Comparison of ENCODE assay signal across 30 cellular contexts in genomic region chr3:56052219-56052618, GRCh38.
"Had no signal": no experiment of that assay in that cellular context is flagged by ENCODE, and none has a peak within 500 bp of the region (broad histone marks: within the 10 kb centered on the region; RNA-seq: fewer than 3 reads in every experiment).

No MANE protein-coding gene starts in this region.

- H3K9ac ChIP-seq: SK-N-SH had no signal

- H3K27ac ChIP-seq: PC-9, SJSA1 had no signal

- H3K4me3 ChIP-seq: PC-9, SJSA1 had no signal

- H3K4me2 ChIP-seq: PC-9, SK-N-SH had no signal

- H3K9me3 ChIP-seq: SJSA1, SK-N-SH had no signal

- H3K27me3 Mint-ChIP-seq: activated CD4-positive, alpha-beta memory T cell treated with anti-CD3 and anti-CD28 coated beads for 36 hours; activated CD4-positive, alpha-beta T cell treated with anti-CD3 and anti-CD28 coated beads, Interleukin-2, amount 10 ng/mL, durations not matched to agents 7 days and 5 days; activated naive CD4-positive, alpha-beta T cell treated with anti-CD3 and anti-CD28 coated beads, Interleukin-2, amount 10 ng/mL, durations not matched to agents 7 days and 5 days; brain had no signal

- H3K27me3 ChIP-seq: SJSA1 had no signal

- H3K4me1 Mint-ChIP-seq: activated CD4-positive, alpha-beta T cell treated with anti-CD3 and anti-CD28 coated beads, Interleukin-2, amount 10 ng/mL, durations not matched to agents 7 days and 5 days; activated naive CD4-positive, alpha-beta T cell treated with anti-CD3 and anti-CD28 coated beads, Interleukin-2, amount 10 ng/mL, durations not matched to agents 7 days and 5 days; activated naive CD8-positive, alpha-beta T cell treated with anti-CD3 and anti-CD28 coated beads, Interleukin-2, amount 50 U/mL, for 24 hours; IgD-negative memory B cell had no signal

- H3K4me1 ChIP-seq: SJSA1 had no signal

- H3K36me3 ChIP-seq: SJSA1 had no signal

- H3K36me3 Mint-ChIP-seq: activated CD4-positive, alpha-beta memory T cell treated with anti-CD3 and anti-CD28 coated beads for 36 hours; activated naive CD4-positive, alpha-beta T cell treated with anti-CD3 and anti-CD28 coated beads, Interleukin-2, amount 10 ng/mL, durations not matched to agents 7 days and 5 days; activated naive CD8-positive, alpha-beta T cell; brain; IgD-negative memory B cell had no signal

- H2AFZ ChIP-seq: PC-9 had no signal

- H3K9me3 Mint-ChIP-seq: activated CD4-positive, alpha-beta memory T cell treated with anti-CD3 and anti-CD28 coated beads for 36 hours; activated CD4-positive, alpha-beta T cell treated with anti-CD3 and anti-CD28 coated beads, Interleukin-2, amount 10 ng/mL, durations not matched to agents 7 days and 5 days; activated naive CD4-positive, alpha-beta T cell treated with anti-CD3 and anti-CD28 coated beads, Interleukin-2, amount 10 ng/mL, durations not matched to agents 7 days and 5 days; activated naive CD8-positive, alpha-beta T cell treated with anti-CD3 and anti-CD28 coated beads, Interleukin-2, amount 50 U/mL, for 24 hours; activated T-cell treated with anti-CD3 and anti-CD28 coated beads, Interleukin-2, amount 50 U/mL, for 4 hours; activated T-helper 1 cell treated with anti-CD3 and anti-CD28 coated beads, Interleukin-12 subunit alpha, Interleukin-12 subunit beta, Interleukin-2, Interleukin-4 antibody, amounts not matched to agents 30 ng/mL and 10 ng/mL and 1 ng/mL, durations not matched to agents 14 hours and 24 hours and 36 hours; brain; IgD-negative memory B cell; T-helper 1 cell treated with Interleukin-12 subunit alpha and Interleukin-12 subunit beta and Interleukin-4 antibody, amounts not matched to agents 30 μg/mL and 1 μg/mL, for 36 hours; T-helper 2 cell treated with Interferon-gamma antibody and Interleukin-4, amounts not matched to agents 5 μg/mL and 100 μg/mL, for 36 hours had no signal

- DNase-seq: activated CD4-positive, alpha-beta memory T cell treated with anti-CD3 and anti-CD28 coated beads for 36 hours; activated CD4-positive, alpha-beta T cell treated with anti-CD3 and anti-CD28 coated beads, Interleukin-2, amount 10 ng/mL, durations not matched to agents 7 days and 5 days; activated CD8-positive, alpha-beta memory T cell treated with anti-CD3 and anti-CD28 coated beads, Interleukin-2, amount 50 U/mL, for 4 hours; activated gamma-delta T cell treated with Interleukin-2 at 50 U/mL for 16 hours; activated naive CD4-positive, alpha-beta T cell treated with anti-CD3 and anti-CD28 coated beads, Interleukin-2, amount 10 ng/mL, durations not matched to agents 7 days and 5 days; activated naive CD8-positive, alpha-beta T cell treated with anti-CD3 and anti-CD28 coated beads, Interleukin-2, amount 50 U/mL, for 24 hours; activated T-cell treated with anti-CD3 and anti-CD28 coated beads for 4 hours; activated T-cell treated with anti-CD3 and anti-CD28 coated beads, Interleukin-2, amount 50 U/mL, for 4 hours; anterior cingulate cortex; caudate nucleus; cerebellar nuclear complex; Karpas-422; KBM-7; NCI-H1417; NCI-H1694; NCI-H1930; NCI-H2081 treated with DMSO at 0.1 percent for 48 hours; NCI-H345; NCI-H524 treated with DMSO at 0.1 percent for 48 hours; NCI-H82; PC-9; SHP77 treated with DMSO at 0.1 percent for 48 hours; SK-N-SH had no signal

- H3K27ac Mint-ChIP-seq: activated CD4-positive, alpha-beta memory T cell treated with anti-CD3 and anti-CD28 coated beads for 36 hours; activated CD4-positive, alpha-beta T cell treated with anti-CD3 and anti-CD28 coated beads, Interleukin-2, amount 10 ng/mL, durations not matched to agents 7 days and 5 days; activated naive CD4-positive, alpha-beta T cell treated with anti-CD3 and anti-CD28 coated beads, Interleukin-2, amount 10 ng/mL, durations not matched to agents 7 days and 5 days; activated naive CD8-positive, alpha-beta T cell; activated naive CD8-positive, alpha-beta T cell treated with anti-CD3 and anti-CD28 coated beads, Interleukin-2, amount 50 U/mL, for 24 hours; activated T-helper 1 cell treated with anti-CD3 and anti-CD28 coated beads, Interleukin-12 subunit alpha, Interleukin-12 subunit beta, Interleukin-2, Interleukin-4 antibody, amounts not matched to agents 30 ng/mL and 10 ng/mL and 1 ng/mL, durations not matched to agents 14 hours and 24 hours and 36 hours; IgD-negative memory B cell; T-helper 1 cell treated with Interleukin-12 subunit alpha and Interleukin-12 subunit beta and Interleukin-4 antibody, amounts not matched to agents 30 μg/mL and 1 μg/mL, for 36 hours; T-helper 2 cell treated with Interferon-gamma antibody and Interleukin-4, amounts not matched to agents 5 μg/mL and 100 μg/mL, for 36 hours had no signal

- H3K4me3 Mint-ChIP-seq: activated CD4-positive, alpha-beta memory T cell treated with anti-CD3 and anti-CD28 coated beads for 36 hours; activated CD4-positive, alpha-beta T cell treated with anti-CD3 and anti-CD28 coated beads, Interleukin-2, amount 10 ng/mL, durations not matched to agents 7 days and 5 days; activated naive CD4-positive, alpha-beta T cell treated with anti-CD3 and anti-CD28 coated beads, Interleukin-2, amount 10 ng/mL, durations not matched to agents 7 days and 5 days; activated naive CD8-positive, alpha-beta T cell; activated naive CD8-positive, alpha-beta T cell treated with anti-CD3 and anti-CD28 coated beads, Interleukin-2, amount 50 U/mL, for 24 hours; activated T-cell treated with anti-CD3 and anti-CD28 coated beads, Interleukin-2, amount 50 U/mL, for 4 hours; activated T-helper 1 cell treated with anti-CD3 and anti-CD28 coated beads, Interleukin-12 subunit alpha, Interleukin-12 subunit beta, Interleukin-2, Interleukin-4 antibody, amounts not matched to agents 30 ng/mL and 10 ng/mL and 1 ng/mL, durations not matched to agents 14 hours and 24 hours and 36 hours; IgD-negative memory B cell; T-helper 1 cell treated with Interleukin-12 subunit alpha and Interleukin-12 subunit beta and Interleukin-4 antibody, amounts not matched to agents 30 μg/mL and 1 μg/mL, for 36 hours; T-helper 2 cell treated with Interferon-gamma antibody and Interleukin-4, amounts not matched to agents 5 μg/mL and 100 μg/mL, for 36 hours had no signal
